9 cellular contexts compared by ENCODE assay signal in genomic region chr10:29703276-29703675, GRCh38.
DNase-seq lines count a peak whose midpoint lies in the region; ATAC-seq, FAIRE-seq and TF ChIP-seq lines count a peak whose summit lies in the region.
"Had no signal": no experiment of that assay in that cellular context is flagged by ENCODE, and none has a peak within 500 bp of the region (broad histone marks: within the 10 kb centered on the region; RNA-seq: fewer than 3 reads in every experiment).

No MANE protein-coding gene starts in this region.

- H3K4me1 ChIP-seq in heart right ventricle, result peaks cover 0 to 35% (median 14%) of the 10 kb centered on the region in 9 donors

- intact Hi-C loops in heart right ventricle (cut with DNase I) (no loop called here), cardiac septum (cut with DNase I) (no loop called here)

- no peaks in the 10 kb centered on the region for H3K9me3 ChIP-seq in heart right ventricle

- no peaks in the 10 kb centered on the region for H3K27me3 ChIP-seq in heart right ventricle

- ATAC-seq in heart right ventricle, result peak in 6 of 8 donors; percentile 7 to 73 (median 26)
- ATAC-seq in HG03432 (IDR thresholded peaks at IDR 0.05; ENCODE audit: unreplicated experiment), result no peak
- ATAC-seq in HG03139 (IDR thresholded peaks at IDR 0.05; ENCODE audit: unreplicated experiment), result no peak

- H3K4me3 ChIP-seq in heart right ventricle, result no peak overlapping the region

- DNase-seq in heart right ventricle, result no peak
- no peak for DNase-seq in cardiac septum (ENCODE audit: low spot score)
- DNase-seq in SK-N-DZ (ENCODE audit: low spot score), result peak; percentile 77
- peak; percentile 26 for DNase-seq in left kidney (ENCODE audit: low read depth, low spot score)
- no peak for DNase-seq in GF-D8 (lab: John Stamatoyannopoulos, UW)
- DNase-seq in H54 (ENCODE audit: insufficient read length, low spot score), result no peak
- DNase-seq: NCI-H2029 treated with DMSO at 0.1 percent for 48 hours had no signal

- no peak for TF ChIP-seq CTCF in heart right ventricle (IDR thresholded peaks at IDR 0.05)

- FAIRE-seq in H54 (lab: Jason Lieb, UNC), result no peak

- TF ChIP-seq POLR2A in H54 (IDR thresholded peaks at IDR 0.05; ENCODE audit: low read depth, low read length), result no peak

- WGBS in heart right ventricle, 2 donors, result 41 to 54% methylated on average over 9 of the region's 9 CpGs

- no peaks in the 10 kb centered on the region for H3K36me3 ChIP-seq in heart right ventricle

- H3K27ac ChIP-seq in heart right ventricle, result peak overlapping the region in 2 of 10 donors; percentile 2 to 7

Comparison
In these comparisons a context has a peak if more than half of its experiments do, and no peak if none do; other contexts are left out.
1. ATAC-seq: peak in heart right ventricle (6 of 8); none in HG03432 (single experiment) and HG03139 (single experiment).
2. DNase-seq: peak in SK-N-DZ (single experiment) and left kidney (single experiment); none in heart right ventricle (0 of 2), cardiac septum (single experiment), GF-D8 (single experiment) and H54 (single experiment).